In genomic region chr16:3906363-3906762, GRCh38 we compare ENCODE assay signal across 8 cellular contexts.
"Had no signal": no experiment of that assay in that cellular context is flagged by ENCODE, and none has a peak within 500 bp of the region (broad histone marks: within the 10 kb centered on the region; RNA-seq: fewer than 3 reads in every experiment).

No MANE protein-coding gene starts in this region.

- FAIRE-seq: G401.6, GM12878, GM12891, GM12892, GM18507, GM19239 had no signal

- ATAC-seq: GM12878 had no signal

- H3K4me3 ChIP-seq: GM12878 had no signal

- DNase-seq: GDM1, GF-D8 had no signal
